Comparison of ENCODE assay signal across 1 cellular context in genomic region chr4:76301068-76301774, GRCh38.
TF ChIP-seq lines count a peak whose summit lies in the region.

No MANE protein-coding gene starts in this region.

TF ChIP-seq in IMR-90, 13 proteins besides CTCF, POLR2A, EP300 and RAD21:
- TF ChIP-seq MAFK (IDR thresholded peaks at IDR 0.05; ENCODE audit: low read depth, low read length): 0 out of 2 replicates have a peak, but pooled peaks have one; percentile 26
- no peak for TF ChIP-seq USF2 (IDR thresholded peaks at IDR 0.05; ENCODE audit: low read depth, low read length)
- TF ChIP-seq RCOR1 (IDR thresholded peaks at IDR 0.05; ENCODE audit: insufficient replicate concordance, low read length): peak; percentile 77
- TF ChIP-seq ELK1 (IDR thresholded peaks at IDR 0.05; ENCODE audit: borderline replicate concordance, low read depth, low read length): no peak
- TF ChIP-seq BHLHE40 (IDR thresholded peaks at IDR 0.05; ENCODE audit: low read depth, low read length): no peak
- TF ChIP-seq RFX5 (IDR thresholded peaks at IDR 0.05; ENCODE audit: low read depth, low read length): no peak
- no peak for TF ChIP-seq NFE2L2 (IDR thresholded peaks at IDR 0.05; ENCODE audit: low read depth, low read length)
- no peak for TF ChIP-seq MAZ (IDR thresholded peaks at IDR 0.05; ENCODE audit: borderline replicate concordance, low read depth, low read length)
- no peak for TF ChIP-seq CHD1 (IDR thresholded peaks at IDR 0.05; ENCODE audit: low read depth, low read length)
- peak; percentile 44; the same call in 1 of the 2 replicates for TF ChIP-seq FOS (IDR thresholded peaks at IDR 0.05; ENCODE audit: low read depth, low read length)
- no peak for TF ChIP-seq MXI1 (IDR thresholded peaks at IDR 0.05; ENCODE audit: borderline replicate concordance, low read depth, low read length)
- no peak for TF ChIP-seq SMC3 (IDR thresholded peaks at IDR 0.05; ENCODE audit: low read depth, low read length)
- 0 out of 2 replicates have a peak, but pooled peaks have one; percentile 4 for TF ChIP-seq CEBPB (IDR thresholded peaks at IDR 0.05; ENCODE audit: low read depth, low read length)
TF ChIP-seq in IMR-90: peak in this region for 4.
